In genomic region chr3:188262488-188262887, GRCh38 we compare ENCODE assay signal across 14 cellular contexts.
A peak's percentile ranks its signal among the peaks of the same experiment; 100 is the strongest.
DNase-seq lines count a peak whose midpoint lies in the region; ATAC-seq, FAIRE-seq and TF ChIP-seq lines count a peak whose summit lies in the region.
"Had no signal": no experiment of that assay in that cellular context is flagged by ENCODE, and none has a peak within 500 bp of the region (broad histone marks: within the 10 kb centered on the region; RNA-seq: fewer than 3 reads in every experiment).

No MANE protein-coding gene starts in this region.

- peaks cover 68% of the 10 kb centered on the region for H3K4me1 ChIP-seq in astrocyte (ENCODE audit: insufficient read depth, low read length)
- peaks cover 63% of the 10 kb centered on the region for H3K4me1 ChIP-seq in lower lobe of right lung
- H3K4me1 ChIP-seq in stomach: peaks cover 60 to 98% (median 82%) of the 10 kb centered on the region in 4 donors

- H3K27me3 Mint-ChIP-seq in HFFc6 (ENCODE audit: insufficient read depth) (no peaks in the 10 kb centered on the region; the same call in none of the 2 replicates), astrocyte (ENCODE audit: low read depth, unreplicated experiment) (no peaks in the 10 kb centered on the region)
- H3K27me3 Mint-ChIP-seq: activated naive CD4-positive, alpha-beta T cell treated with anti-CD3 and anti-CD28 coated beads, Interleukin-2, amount 10 ng/mL, durations not matched to agents 7 days and 5 days had no signal

- no peaks in the 10 kb centered on the region for H3K9me3 ChIP-seq in astrocyte (ENCODE audit: insufficient read depth, low read depth, low read length)
- H3K9me3 ChIP-seq in lower lobe of right lung: no peaks in the 10 kb centered on the region
- H3K9me3 ChIP-seq in stomach: no peaks in the 10 kb centered on the region
- H3K9me3 ChIP-seq: BLaER1 treated with 17β-estradiol and CSF1 and Interleukin-3, amounts not matched to agents 10 nM and 100 nM; neutrophil had no signal

- ATAC-seq in lower lobe of right lung: no peak
- ATAC-seq in HG03439 (IDR thresholded peaks at IDR 0.05; ENCODE audit: unreplicated experiment): no peak

- TF ChIP-seq POLR2A in stomach (IDR thresholded peaks at IDR 0.05): no peak

- no peak for FAIRE-seq in astrocyte (lab: Jason Lieb, UNC)

- H3K36me3 Mint-ChIP-seq in HFFc6 (ENCODE audit: low read depth) (0 out of 2 replicates have a peak, but pooled peaks cover 5% of the 10 kb centered on the region), astrocyte (ENCODE audit: low read depth, unreplicated experiment) (peaks cover 15% of the 10 kb centered on the region)

- H3K4me3 ChIP-seq in astrocyte (ENCODE audit: insufficient read depth, low read depth, low read length): no peak overlapping the region
- H3K4me3 ChIP-seq in lower lobe of right lung: no peak overlapping the region
- H3K4me3 ChIP-seq in stomach: no peak overlapping the region
- H3K4me3 ChIP-seq: BLaER1 treated with 17β-estradiol and CSF1 and Interleukin-3, amounts not matched to agents 10 nM and 100 nM had no signal

- H3K79me2 ChIP-seq in astrocyte (ENCODE audit: insufficient read depth, low read length): peaks cover 88% of the 10 kb centered on the region

- H3K4me3 Mint-ChIP-seq in HFFc6 (peak overlapping the region; percentile 73; the same call in 1 of the 2 replicates), astrocyte (ENCODE audit: unreplicated experiment) (no peak overlapping the region)
- H3K4me3 Mint-ChIP-seq: activated naive CD4-positive, alpha-beta T cell treated with anti-CD3 and anti-CD28 coated beads, Interleukin-2, amount 10 ng/mL, durations not matched to agents 7 days and 5 days had no signal

- no peak overlapping the region for H3K27ac Mint-ChIP-seq in HFFc6
- peak overlapping the region; percentile 87 for H3K27ac Mint-ChIP-seq in astrocyte (ENCODE audit: unreplicated experiment)
- H3K27ac Mint-ChIP-seq: activated naive CD4-positive, alpha-beta T cell treated with anti-CD3 and anti-CD28 coated beads, Interleukin-2, amount 10 ng/mL, durations not matched to agents 7 days and 5 days had no signal

- peak overlapping the region; percentile 72 for H3K4me2 ChIP-seq in astrocyte (ENCODE audit: low read length)
- H3K4me2 ChIP-seq: BLaER1 treated with 17β-estradiol and CSF1 and Interleukin-3, amounts not matched to agents 10 nM and 100 nM had no signal

- H3K9ac ChIP-seq in astrocyte (ENCODE audit: low read length): peak overlapping the region; percentile 91
- H3K9ac ChIP-seq: BLaER1 treated with 17β-estradiol and CSF1 and Interleukin-3, amounts not matched to agents 10 nM and 100 nM had no signal

- no peak overlapping the region for H2AFZ ChIP-seq in astrocyte (ENCODE audit: low read depth, low read length)

- 68 to 81% (median 79%) methylated on average over 5 of the region's 5 CpGs for WGBS in stomach, 5 donors

- TF ChIP-seq CTCF in HFFc6 (IDR thresholded peaks at IDR 0.05) (no peak), astrocyte (IDR thresholded peaks at IDR 0.05; ENCODE audit: insufficient read depth, low read depth, low read length) (no peak), lower lobe of right lung (IDR thresholded peaks at IDR 0.05) (no peak), stomach (IDR thresholded peaks at IDR 0.05) (no peak)

- intact Hi-C loops in lower lobe of right lung (cut with DNase I) (no loop called here), stomach (cut with DNase I; ENCODE audit: low total_unique reads) (no loop called here)

- peaks cover 35% of the 10 kb centered on the region for H3K4me1 Mint-ChIP-seq in HFFc6 (ENCODE audit: low read depth)
- peaks cover 20% of the 10 kb centered on the region for H3K4me1 Mint-ChIP-seq in astrocyte (ENCODE audit: low read depth, unreplicated experiment)

- no peaks in the 10 kb centered on the region for H3K36me3 ChIP-seq in astrocyte (ENCODE audit: insufficient read depth, low read length)
- no peaks in the 10 kb centered on the region for H3K36me3 ChIP-seq in lower lobe of right lung
- H3K36me3 ChIP-seq in stomach: no peaks in the 10 kb centered on the region
- H3K36me3 ChIP-seq: neutrophil had no signal

- peak overlapping the region; percentile 97 for H3K27ac ChIP-seq in astrocyte (ENCODE audit: low read depth, low read length)
- H3K27ac ChIP-seq in lower lobe of right lung: peak overlapping the region; percentile 26
- H3K27ac ChIP-seq in stomach: peak overlapping the region in 4 of 5 donors; percentile 86 to 94 (median 88)
- H3K27ac ChIP-seq: BLaER1 treated with 17β-estradiol and CSF1 and Interleukin-3, amounts not matched to agents 10 nM and 100 nM; neutrophil had no signal

- DNase-seq in HFFc6: no peak
- no peak for DNase-seq in astrocyte (ENCODE audit: low read depth)
- no peak for DNase-seq in lower lobe of right lung
- no peak for DNase-seq in stomach
- DNase-seq in NCI-H226: no peak
- DNase-seq in NCI-H510A treated with DMSO at 0.1 percent for 48 hours (lab: John Stamatoyannopoulos, UW): no peak
- no peak for DNase-seq in NCI-H2029 (lab: John Stamatoyannopoulos, UW)
- DNase-seq: activated CD8-positive, alpha-beta memory T cell treated with anti-CD3 and anti-CD28 coated beads for 24 hours; activated naive CD4-positive, alpha-beta T cell treated with anti-CD3 and anti-CD28 coated beads, Interleukin-2, amount 10 ng/mL, durations not matched to agents 7 days and 5 days; central memory CD4-positive, alpha-beta T cell; erythroblast had no signal

- H3K27me3 ChIP-seq in astrocyte (ENCODE audit: insufficient read depth, low read length) (no peaks in the 10 kb centered on the region), lower lobe of right lung (ENCODE audit: low read depth) (no peaks in the 10 kb centered on the region), stomach (no peaks in the 10 kb centered on the region)
- H3K27me3 ChIP-seq: BLaER1 treated with 17β-estradiol and CSF1 and Interleukin-3, amounts not matched to agents 10 nM and 100 nM; neutrophil had no signal

- H4K20me1 ChIP-seq in astrocyte (ENCODE audit: insufficient read depth, low read length): peaks cover 17% of the 10 kb centered on the region

- no peak for TF ChIP-seq EP300 in stomach (IDR thresholded peaks at IDR 0.05)

- H3K9me3 Mint-ChIP-seq in HFFc6: no peaks in the 10 kb centered on the region
- H3K9me3 Mint-ChIP-seq in astrocyte (ENCODE audit: unreplicated experiment): no peaks in the 10 kb centered on the region
- H3K9me3 Mint-ChIP-seq: activated naive CD4-positive, alpha-beta T cell treated with anti-CD3 and anti-CD28 coated beads, Interleukin-2, amount 10 ng/mL, durations not matched to agents 7 days and 5 days had no signal

Comparison
In these comparisons a context has a peak if more than half of its experiments do, and no peak if none do; other contexts are left out.
1. H3K27ac ChIP-seq: peak in every context shown above with its lines; median percentile 97 in astrocyte; 88 in stomach; 26 in lower lobe of right lung.